9 cellular contexts compared by ENCODE assay signal in the genomic region with DNA sequence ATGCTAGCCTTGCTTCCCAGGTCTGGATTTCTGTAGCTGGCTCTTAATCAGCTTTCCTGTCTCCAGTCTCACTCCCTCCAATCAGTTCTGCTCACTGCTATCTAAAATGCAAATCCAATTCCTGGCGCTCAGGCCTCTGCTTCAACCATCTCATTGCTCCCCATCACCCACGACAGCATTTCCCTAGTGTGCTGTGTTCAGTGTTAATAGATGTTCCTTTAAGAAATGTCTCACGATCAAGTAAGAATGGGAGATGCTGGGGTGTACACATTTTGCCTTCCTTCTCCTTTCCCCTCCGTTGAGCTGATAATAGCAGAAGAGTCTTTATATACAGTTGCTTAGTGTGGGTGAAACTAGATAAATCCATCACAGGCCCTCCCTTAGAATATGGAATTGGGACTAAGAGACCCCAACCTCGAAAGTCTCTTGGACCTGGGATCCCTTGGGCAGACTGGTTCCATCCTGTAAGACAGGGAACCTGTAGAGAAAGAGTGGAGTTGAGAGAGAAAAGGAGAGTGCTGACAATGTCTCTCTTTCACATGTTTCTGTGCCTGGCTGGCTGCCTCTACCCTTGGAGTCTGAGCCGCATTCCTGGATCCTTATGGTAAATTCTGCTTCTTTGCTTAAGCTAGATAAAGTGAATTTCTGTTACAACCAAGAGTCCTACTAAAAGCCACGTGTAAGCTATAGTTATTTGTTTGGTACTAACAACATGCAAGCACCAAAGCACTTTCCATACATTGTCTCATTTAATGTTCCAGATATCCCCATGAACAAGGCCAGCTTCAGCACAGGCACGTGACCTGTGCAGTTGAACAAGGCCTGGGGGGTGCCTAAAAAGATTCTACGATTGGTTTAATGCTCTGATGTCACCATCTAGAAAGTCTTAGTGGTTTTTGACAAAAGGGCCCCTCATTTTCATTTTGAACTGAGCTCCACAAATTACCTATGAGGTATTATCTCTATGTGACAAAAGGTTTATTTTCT. TPM values are rescaled to one million over a fixed set of nuclear protein-coding genes. Genes with fewer than 3 reads are reported as not detected.
A peak's percentile ranks its signal among the peaks of the same experiment; 100 is the strongest.
DNase-seq lines count a peak whose midpoint lies in the region; ATAC-seq, FAIRE-seq and TF ChIP-seq lines count a peak whose summit lies in the region.
"Had no signal": no experiment of that assay in that cellular context is flagged by ENCODE, and none has a peak within 500 bp of the region (broad histone marks: within the 10 kb centered on the region; RNA-seq: fewer than 3 reads in every experiment).

No MANE protein-coding gene starts in this region.

- DNase-seq in CD4-positive, CD25-positive, alpha-beta regulatory T cell, result no peak
- no peak for DNase-seq in Jurkat, Clone E6-1 (ENCODE audit: low read depth, low spot score)
- peak in 1 of 4 experiments; percentile 19 for DNase-seq in K562 (ENCODE audit: extremely low read depth in 1 of 4, low spot score in 3 of 4)
- DNase-seq in neural progenitor cell (ENCODE audit: low spot score), result peak; percentile 34
- no peak for DNase-seq in MG63
- DNase-seq in NCI-H1436 treated with DMSO at 0.1 percent for 48 hours (lab: John Stamatoyannopoulos, UW), result no peak
- DNase-seq: kidney glomerular epithelial cell had no signal

- no peak for FAIRE-seq in K562 (lab: Jason Lieb, UNC)

- POLR2A ChIA-PET in K562 (lab: Yijun Ruan, JAX), result interaction anchor here (0.8 to 1.2 kb wide), 4 partner anchors 8 to 1854 kb away, joined by 3 to 5 read pairs (median 3); no protein-coding TSS in a partner anchor

- no peaks in the 10 kb centered on the region for H3K9me3 Mint-ChIP-seq in CD4-positive, CD25-positive, alpha-beta regulatory T cell
- H3K9me3 Mint-ChIP-seq in neural progenitor cell, result no peaks in the 10 kb centered on the region

- ATAC-seq in CD4-positive, CD25-positive, alpha-beta regulatory T cell (ENCODE audit: low read depth in 2 of 2), result no peak
- ATAC-seq in K562 (no peak), GM18502 (IDR thresholded peaks at IDR 0.05; ENCODE audit: poor library complexity, unreplicated experiment) (no peak), GM19467 (IDR thresholded peaks at IDR 0.05; ENCODE audit: unreplicated experiment) (no peak)

- H3K27me3 ChIP-seq in CD4-positive, CD25-positive, alpha-beta regulatory T cell (ENCODE audit: control insufficient read depth, insufficient read depth, low read length), result no peaks in the 10 kb centered on the region
- H3K27me3 ChIP-seq in K562 (ENCODE audit: control insufficient read depth in 2 of 2, insufficient read depth in 2 of 2, low read length in 2 of 2) (no peaks in the 10 kb centered on the region), neural progenitor cell (no peaks in the 10 kb centered on the region), MG63 (no peaks in the 10 kb centered on the region)

- no peak for TF ChIP-seq POLR2A in K562 (conservative IDR thresholded peaks at IDR 0.05)

- H3K4me2 ChIP-seq in K562 (ENCODE audit: insufficient read depth, low read length) (no peak overlapping the region), neural progenitor cell (peak overlapping the region; percentile 81)

- CTCF ChIA-PET in K562 (lab: Yijun Ruan, JAX; ENCODE audit: low intra/inter-chr PET ratio), result no interaction called here

- 48% methylated on average over 9 of the region's 9 CpGs for WGBS in K562 (ENCODE audit: insufficient coverage, low coverage, missing lambda C conversion rate)

- no peak for TF ChIP-seq EP300 in K562 (IDR thresholded peaks at IDR 0.05; ENCODE audit: low read length)

- H3K27me3 Mint-ChIP-seq in CD4-positive, CD25-positive, alpha-beta regulatory T cell, result no peaks in the 10 kb centered on the region
- peaks cover 3% of the 10 kb centered on the region for H3K27me3 Mint-ChIP-seq in neural progenitor cell (ENCODE audit: insufficient read depth, low read depth)

- intact Hi-C loops in K562 (cut with micrococcal nuclease), result no loop called here

- TF ChIP-seq CTCF in K562 (IDR thresholded peaks at IDR 0.05 in 2 of 3, conservative IDR thresholded peaks at IDR 0.05 in 1 of 3; ENCODE audit: insufficient read depth in 2 of 3, low read depth in 1 of 3, low read length in 3 of 3) (no peak), neural progenitor cell (IDR thresholded peaks at IDR 0.05) (no peak)

- in situ Hi-C loops in K562 (cut with MboI), result no loop called here

- no peaks in the 10 kb centered on the region for H3K36me3 ChIP-seq in CD4-positive, CD25-positive, alpha-beta regulatory T cell (ENCODE audit: control insufficient read depth, insufficient read depth, low read length)
- H3K36me3 ChIP-seq in K562 (ENCODE audit: control insufficient read depth, insufficient read depth, low read length) (peaks cover 6% of the 10 kb centered on the region; the same call in 2 of the 3 replicates), neural progenitor cell (no peaks in the 10 kb centered on the region), MG63 (peaks cover 18% of the 10 kb centered on the region)

- H4K20me1 ChIP-seq in K562 (replicated peaks; ENCODE audit: control insufficient read depth, insufficient read depth, low read length) (peaks cover 10% of the 10 kb centered on the region), neural progenitor cell (ENCODE audit: low read depth) (peaks cover 25% of the 10 kb centered on the region)

- H3K36me3 Mint-ChIP-seq in CD4-positive, CD25-positive, alpha-beta regulatory T cell, result no peaks in the 10 kb centered on the region
- H3K36me3 Mint-ChIP-seq in neural progenitor cell, result peaks cover 8% of the 10 kb centered on the region

- no peak for TF ChIP-seq RAD21 in K562 (CRISPR knock-in tag; conservative IDR thresholded peaks at IDR 0.05 in 1 of 2, IDR thresholded peaks at IDR 0.05 in 1 of 2)

- BruUV-seq in K562 (replicated peaks; lab: Mats Ljungman, UMichigan), result no TSS peak

- H3K9me1 ChIP-seq in K562 (ENCODE audit: control insufficient read depth, insufficient read depth, low read length), result no peaks in the 10 kb centered on the region

- H3F3A ChIP-seq in neural progenitor cell (ENCODE audit: low read depth), result peaks cover 37% of the 10 kb centered on the region

- H3K79me2 ChIP-seq in K562 (ENCODE audit: control insufficient read depth, insufficient read depth, low read length), result peaks cover 30% of the 10 kb centered on the region
- peaks cover 29% of the 10 kb centered on the region for H3K79me2 ChIP-seq in neural progenitor cell (ENCODE audit: low read depth)

- no peaks in the 10 kb centered on the region for H3K9me3 ChIP-seq in CD4-positive, CD25-positive, alpha-beta regulatory T cell (ENCODE audit: control insufficient read depth in 2 of 2, low read length in 2 of 2)
- H3K9me3 ChIP-seq in K562 (replicated peaks; ENCODE audit: control insufficient read depth, insufficient read depth, low read depth, low read length) (no peaks in the 10 kb centered on the region), neural progenitor cell (ENCODE audit: low read depth) (no peaks in the 10 kb centered on the region), MG63 (no peaks in the 10 kb centered on the region)

- peaks cover 41% of the 10 kb centered on the region for H3K4me1 ChIP-seq in CD4-positive, CD25-positive, alpha-beta regulatory T cell (ENCODE audit: control insufficient read depth, insufficient read depth, low read length, poor library complexity, severe bottlenecking)
- H3K4me1 ChIP-seq in K562 (replicated peaks in 1 of 2; ENCODE audit: control insufficient read depth in 2 of 2, insufficient read depth in 2 of 2, low read length in 2 of 2) (peaks cover 17 to 33% of the 10 kb centered on the region in 2 experiments), neural progenitor cell (peaks cover 44% of the 10 kb centered on the region)

- H3K27ac ChIP-seq in CD4-positive, CD25-positive, alpha-beta regulatory T cell (ENCODE audit: insufficient read depth, low read length, poor library complexity, severe bottlenecking), result peak overlapping the region; percentile 96
- H3K27ac ChIP-seq in K562 (ENCODE audit: extremely low read depth, low read depth, low read length) (no peak overlapping the region), neural progenitor cell (no peak overlapping the region)

- H3K4me3 Mint-ChIP-seq in CD4-positive, CD25-positive, alpha-beta regulatory T cell, result no peak overlapping the region
- H3K4me3 Mint-ChIP-seq in neural progenitor cell, result no peak overlapping the region

- H3K27ac Mint-ChIP-seq in CD4-positive, CD25-positive, alpha-beta regulatory T cell, result no peak overlapping the region
- no peak overlapping the region for H3K27ac Mint-ChIP-seq in neural progenitor cell

- peaks cover 10 to 24% (median 19%) of the 10 kb centered on the region in 4 donors for H3K4me1 Mint-ChIP-seq in CD4-positive, CD25-positive, alpha-beta regulatory T cell
- peaks cover 17% of the 10 kb centered on the region for H3K4me1 Mint-ChIP-seq in neural progenitor cell

- H2AFZ ChIP-seq in K562 (ENCODE audit: low read depth, low read length) (peak overlapping the region; percentile 33; the same call in 1 of the 2 replicates), neural progenitor cell (replicated peaks) (peak overlapping the region; percentile 75)

- peak overlapping the region; percentile 82 for H3K4me3 ChIP-seq in CD4-positive, CD25-positive, alpha-beta regulatory T cell (ENCODE audit: low read depth, low read length)
- H3K4me3 ChIP-seq in Jurkat, Clone E6-1 (ENCODE audit: low read length), result peak overlapping the region; percentile 85
- no peak overlapping the region for H3K4me3 ChIP-seq in K562
- peak overlapping the region; percentile 77 for H3K4me3 ChIP-seq in neural progenitor cell
- no peak overlapping the region for H3K4me3 ChIP-seq in MG63

- H3K9ac ChIP-seq in K562 (ENCODE audit: insufficient read depth in 1 of 2, low read depth in 2 of 2, low read length in 2 of 2) (no peak overlapping the region), neural progenitor cell (no peak overlapping the region)

RNA-seq across cellular contexts. Expression of a gene that starts 1.9 kb away (rescaled TPM):
- total RNA-seq in CD4-positive, CD25-positive, alpha-beta regulatory T cell, result 131 TPM
- polyA plus RNA-seq in CD4-positive, CD25-positive, alpha-beta regulatory T cell, result 10 to 100 TPM; 15.1 to 19.9 (median 18.9) TPM
- 50.1 TPM for polyA plus RNA-seq in Jurkat, Clone E6-1 (2012; ENCODE audit: insufficient read depth, insufficient read length)
- 52.0 and 148 TPM in 2 replicates for total RNA-seq in K562 (2011; cell fraction: chromatin; rRNA removed; ENCODE audit: low replicate concordance)
- total RNA-seq in K562 (2011; cell fraction: nucleolus; rRNA removed), result 31.0 and 34.6 TPM in 2 replicates
- 58.1 and 92.7 TPM in 2 replicates for total RNA-seq in K562 (2011; cell fraction: nucleoplasm; rRNA removed)
- total RNA-seq in K562 (2014; rRNA removed), result 14.9 and 18.0 TPM in 2 replicates
- total RNA-seq in K562 (2014; rRNA removed; fragmentation: Illumina TruSeq; extraction: Trizol), result 33.3 and 46.5 TPM in 2 replicates
- 22.3 and 25.5 TPM in 2 replicates for total RNA-seq in K562 (2015; rRNA removed; fragmentation: Illumina TruSeq; extraction: Trizol)
- total RNA-seq in K562 (2021), result 53.3 and 56.7 TPM in 2 replicates
- 55.9 and 61.9 TPM in 2 replicates for polyA plus RNA-seq in K562 (2011; rRNA removed)
- 41.9 and 45.4 TPM in 2 replicates for polyA plus RNA-seq in K562 (2011; cell fraction: cytosol; rRNA removed)
- 33.0 and 42.9 TPM in 2 replicates for polyA plus RNA-seq in K562 (2011; cell fraction: nucleus; rRNA removed)
- polyA plus RNA-seq in K562 (2012), result 31.0 and 33.6 TPM in 2 replicates
- 32.7 and 35.2 TPM in 2 replicates for polyA plus RNA-seq in K562 (2014; fragmentation: Illumina TruSeq; extraction: Trizol)
- 10 to 100 TPM; 13.4 to 15.8 TPM for polyA plus RNA-seq in K562 (2014; fragmentation: Nextera tagmentation; extraction: Ambion mirVana)
- polyA plus RNA-seq in K562 (2014; rRNA removed), result 28.3 and 31.3 TPM in 2 replicates
- polyA minus RNA-seq in K562 (2011; rRNA and poly(A)+ RNA removed), result 215 and 217 TPM in 2 replicates
- polyA minus RNA-seq in K562 (2011; cell fraction: cytosol; rRNA and poly(A)+ RNA removed), result 63.1 and 74.2 TPM in 2 replicates
- 59.4 and 93.3 TPM in 2 replicates for polyA minus RNA-seq in K562 (2011; cell fraction: nucleus; rRNA and poly(A)+ RNA removed)
- total RNA-seq in neural progenitor cell (ENCODE audit: low replicate concordance), result 88.4 and 91.1 TPM in 2 replicates
- total RNA-seq in MG63 (2014; rRNA removed; shearing (Covaris generic); ENCODE audit: low replicate concordance), result 26.1 and 27.2 TPM in 2 replicates

Comparison
In these comparisons a context has a peak if more than half of its experiments do, and no peak if none do; other contexts are left out.
1. H3K4me3 ChIP-seq: peak in CD4-positive, CD25-positive, alpha-beta regulatory T cell (single experiment), Jurkat, Clone E6-1 (single experiment) and neural progenitor cell (single experiment); none in K562 (single experiment) and MG63 (single experiment).